ENCODE assay signal across 1 cellular context in the genomic region with DNA sequence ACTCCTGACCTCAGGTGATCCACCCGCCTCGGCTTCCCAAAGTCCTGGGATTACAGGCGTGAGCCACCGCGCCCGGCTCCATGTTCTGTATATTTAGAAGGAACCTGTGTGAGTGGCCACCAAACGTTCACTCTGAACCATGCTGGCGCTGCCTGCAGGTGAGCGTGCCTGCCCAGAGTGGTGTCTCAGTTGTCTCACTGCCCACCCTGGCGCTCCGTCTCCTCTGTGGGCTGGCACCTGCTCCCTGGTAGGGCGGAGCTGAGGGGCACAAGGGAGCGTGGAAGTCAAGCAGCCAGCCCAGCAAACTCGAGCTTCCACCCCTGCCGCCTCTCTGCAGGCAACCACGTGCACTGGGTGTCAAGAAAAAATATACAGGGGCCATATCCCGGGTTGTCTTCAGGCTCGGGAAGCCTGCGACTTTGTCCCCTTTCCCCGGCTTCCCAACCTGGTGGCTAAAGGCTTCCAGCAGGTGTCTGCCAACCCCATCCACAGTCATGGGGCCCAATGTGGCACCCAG.
TF ChIP-seq lines count a peak whose summit lies in the region.

No MANE protein-coding gene starts in this region.

TF ChIP-seq in HEK293, 187 proteins besides CTCF, POLR2A, EP300 and RAD21 (continued from another document):
- no peak for TF ChIP-seq TSHZ1 (tag by site-specific recombination; IDR thresholded peaks at IDR 0.05; ENCODE audit: borderline replicate concordance)
- no peak for TF ChIP-seq GLI2 (tag by site-specific recombination; IDR thresholded peaks at IDR 0.05; ENCODE audit: borderline replicate concordance, low read depth)
